8 cellular contexts compared by ENCODE assay signal in genomic region chr9:17063535-17064135, GRCh38.
DNase-seq lines count a peak whose midpoint lies in the region; ATAC-seq and TF ChIP-seq lines count a peak whose summit lies in the region.

No MANE protein-coding gene starts in this region.

- H3K4me1 Mint-ChIP-seq in stimulated activated naive CD8-positive, alpha-beta T cell treated with anti-CD3 and anti-CD28 coated beads, Interleukin-15, amount 100 ng/mL, for 72 hours, result no peaks in the 10 kb centered on the region
- no peaks in the 10 kb centered on the region for H3K4me1 Mint-ChIP-seq in stimulated activated naive B cell treated with anti-CD40 and anti-IgM and Interleukin-4, amounts not matched to agents 10 μg/mL and 1 μg/mL and 100 μg/mL, for 72 hours

- no peaks in the 10 kb centered on the region for H3K27me3 ChIP-seq in WERI-Rb-1 (ENCODE audit: insufficient read depth, low read depth, severe bottlenecking)

- H3K27me3 Mint-ChIP-seq in stimulated activated naive CD8-positive, alpha-beta T cell treated with anti-CD3 and anti-CD28 coated beads, Interleukin-15, amount 100 ng/mL, for 72 hours, result no peaks in the 10 kb centered on the region
- peaks cover 0 to 2% of the 10 kb centered on the region in 2 donors for H3K27me3 Mint-ChIP-seq in stimulated activated naive B cell treated with anti-CD40 and anti-IgM and Interleukin-4, amounts not matched to agents 10 μg/mL and 1 μg/mL and 100 μg/mL, for 72 hours

- H3K4me3 Mint-ChIP-seq in stimulated activated naive CD8-positive, alpha-beta T cell treated with anti-CD3 and anti-CD28 coated beads, Interleukin-15, amount 100 ng/mL, for 72 hours, result no peak overlapping the region
- H3K4me3 Mint-ChIP-seq in stimulated activated naive B cell treated with anti-CD40 and anti-IgM and Interleukin-4, amounts not matched to agents 10 μg/mL and 1 μg/mL and 100 μg/mL, for 72 hours, result no peak overlapping the region

- no peaks in the 10 kb centered on the region for H3K9me3 Mint-ChIP-seq in stimulated activated naive CD8-positive, alpha-beta T cell treated with anti-CD3 and anti-CD28 coated beads, Interleukin-15, amount 100 ng/mL, for 72 hours
- no peaks in the 10 kb centered on the region for H3K9me3 Mint-ChIP-seq in stimulated activated naive B cell treated with anti-CD40 and anti-IgM and Interleukin-4, amounts not matched to agents 10 μg/mL and 1 μg/mL and 100 μg/mL, for 72 hours

- H3K9me3 ChIP-seq in WERI-Rb-1 (ENCODE audit: severe bottlenecking), result no peaks in the 10 kb centered on the region

- DNase-seq in stimulated activated naive CD8-positive, alpha-beta T cell treated with anti-CD3 and anti-CD28 coated beads, Interleukin-15, amount 100 ng/mL, for 72 hours, result peak in 1 of 2 donors; percentile 7
- no peak for DNase-seq in stimulated activated naive CD8-positive, alpha-beta T cell treated with anti-CD3 and anti-CD28 coated beads, Interleukin-15, Interleukin-2, amounts not matched to agents 100 U/mL and 50 U/mL, for 24 hours
- peak; percentile 49 to 69 for DNase-seq in NCI-H1930 (lab: John Stamatoyannopoulos, UW)
- peak; percentile 36 for DNase-seq in WERI-Rb-1
- peak; percentile 24 for DNase-seq in hepatic stellate cell (ENCODE audit: low spot score)
- no peak for DNase-seq in stimulated activated naive B cell treated with anti-CD40 and anti-IgM and Interleukin-4, amounts not matched to agents 10 μg/mL and 1 μg/mL and 100 μg/mL, for 72 hours
- no peak for DNase-seq in nucleus accumbens (lab: John Stamatoyannopoulos, UW)

- H3K27ac Mint-ChIP-seq in stimulated activated naive CD8-positive, alpha-beta T cell treated with anti-CD3 and anti-CD28 coated beads, Interleukin-15, amount 100 ng/mL, for 72 hours, result no peak overlapping the region
- no peak overlapping the region for H3K27ac Mint-ChIP-seq in stimulated activated naive B cell treated with anti-CD40 and anti-IgM and Interleukin-4, amounts not matched to agents 10 μg/mL and 1 μg/mL and 100 μg/mL, for 72 hours

- TF ChIP-seq CTCF in WERI-Rb-1 (IDR thresholded peaks at IDR 0.05; ENCODE audit: low read depth, low read length), result peak; percentile 76

- H3K36me3 ChIP-seq in WERI-Rb-1, result no peaks in the 10 kb centered on the region

- H3K36me3 Mint-ChIP-seq in stimulated activated naive B cell treated with anti-CD40 and anti-IgM and Interleukin-4, amounts not matched to agents 10 μg/mL and 1 μg/mL and 100 μg/mL, for 72 hours, result no peaks in the 10 kb centered on the region

- H3K4me3 ChIP-seq in WERI-Rb-1 (ENCODE audit: low read depth, low read length), result no peak overlapping the region

- ATAC-seq in stimulated activated naive CD8-positive, alpha-beta T cell treated with anti-CD3 and anti-CD28 coated beads, Interleukin-15, amount 100 ng/mL, for 72 hours, result peak; percentile 70
- ATAC-seq in stimulated activated naive CD8-positive, alpha-beta T cell treated with anti-CD3 and anti-CD28 coated beads, Interleukin-15, Interleukin-2, amounts not matched to agents 100 U/mL and 50 U/mL, for 24 hours, result no peak
- ATAC-seq in HG02870 (IDR thresholded peaks at IDR 0.05; ENCODE audit: unreplicated experiment), result peak; percentile 92
- peak; percentile 87 for ATAC-seq in stimulated activated naive B cell treated with anti-CD40 and anti-IgM and Interleukin-4, amounts not matched to agents 10 μg/mL and 1 μg/mL and 100 μg/mL, for 72 hours (replicated peaks)

- H3K27ac ChIP-seq in WERI-Rb-1, result no peak overlapping the region

Comparison
In these comparisons a context has a peak if more than half of its experiments do, and no peak if none do; other contexts are left out.
1. DNase-seq: peak in NCI-H1930 (2 of 2), WERI-Rb-1 (single experiment) and hepatic stellate cell (single experiment); none in stimulated activated naive CD8-positive, alpha-beta T cell treated with anti-CD3 and anti-CD28 coated beads, Interleukin-15, Interleukin-2, amounts not matched to agents 100 U/mL and 50 U/mL, for 24 hours (single experiment), stimulated activated naive B cell treated with anti-CD40 and anti-IgM and Interleukin-4, amounts not matched to agents 10 μg/mL and 1 μg/mL and 100 μg/mL, for 72 hours (single experiment) and nucleus accumbens (0 of 56).